8 cellular contexts compared by ENCODE assay signal in genomic region chr14:31456841-31457664, GRCh38. TPM values are rescaled to one million over a fixed set of nuclear protein-coding genes. Genes with fewer than 3 reads are reported as not detected.
DNase-seq lines count a peak whose midpoint lies in the region; ATAC-seq and TF ChIP-seq lines count a peak whose summit lies in the region.

Gene DTD2, minus strand, starts transcription at chr14:31457506. Its CDS starts 113 bp downstream, at chr14:31457393.

- H3K36me3 ChIP-seq in GM06990 (ENCODE audit: control insufficient read depth, insufficient read depth, low read length): no peaks in the 10 kb centered on the region

- H3K4me3 Mint-ChIP-seq in activated naive CD4-positive, alpha-beta T cell treated with anti-CD3 and anti-CD28 coated beads, Interleukin-2, amount 50 U/mL, for 24 hours: peak within 1 kb of the TSS; percentile 96

- H3K27ac ChIP-seq in temporal lobe (ENCODE audit: low read depth, low read length): peak within 1 kb of the TSS; percentile 93

- no peaks in the 10 kb centered on the region for H3K9me3 Mint-ChIP-seq in activated naive CD4-positive, alpha-beta T cell treated with anti-CD3 and anti-CD28 coated beads, Interleukin-2, amount 50 U/mL, for 24 hours

- peak; percentile 94 for DNase-seq in GM06990 (ENCODE audit: extremely low read depth, insufficient read length)
- peak; percentile 94 for DNase-seq in NB4 (ENCODE audit: low read depth)
- DNase-seq in germinal center (ENCODE audit: low spot score): peak; percentile 95
- peak; percentile 96 for DNase-seq in occipital lobe (lab: John Stamatoyannopoulos, UW)

- H3K36me3 Mint-ChIP-seq in activated naive CD4-positive, alpha-beta T cell treated with anti-CD3 and anti-CD28 coated beads, Interleukin-2, amount 50 U/mL, for 24 hours: peaks cover 3% of the 10 kb centered on the region

- peak; percentile 100 for ATAC-seq in HG02571 (IDR thresholded peaks at IDR 0.05; ENCODE audit: unreplicated experiment)
- peak; percentile 99 for ATAC-seq in SK-N-SH treated with all-trans-retinoic acid at 6 μM for 48 hours

- no peaks in the 10 kb centered on the region for H3K27me3 Mint-ChIP-seq in activated naive CD4-positive, alpha-beta T cell treated with anti-CD3 and anti-CD28 coated beads, Interleukin-2, amount 50 U/mL, for 24 hours

- H3K4me1 Mint-ChIP-seq in activated naive CD4-positive, alpha-beta T cell treated with anti-CD3 and anti-CD28 coated beads, Interleukin-2, amount 50 U/mL, for 24 hours: peaks cover 41% of the 10 kb centered on the region

- H3K27me3 ChIP-seq in GM06990 (replicated peaks; ENCODE audit: control insufficient read depth, insufficient read depth, low read length): no peaks in the 10 kb centered on the region

- H3K4me3 ChIP-seq in GM06990 (replicated peaks; ENCODE audit: low read depth, low read length) (peak within 1 kb of the TSS; percentile 85), NB4 (ENCODE audit: low read depth, low read length) (peak within 1 kb of the TSS; percentile 86)

- TF ChIP-seq POLR2A in NB4 (IDR thresholded peaks at IDR 0.05; ENCODE audit: extremely low read depth, insufficient read length): peak; percentile 78

- TF ChIP-seq CTCF in GM06990 (IDR thresholded peaks at IDR 0.05; ENCODE audit: insufficient read depth, low read length, poor library complexity, severe bottlenecking) (no peak), NB4 (IDR thresholded peaks at IDR 0.05; ENCODE audit: low read depth, low read length) (no peak)

- peak within 1 kb of the TSS; percentile 96 for H3K27ac Mint-ChIP-seq in activated naive CD4-positive, alpha-beta T cell treated with anti-CD3 and anti-CD28 coated beads, Interleukin-2, amount 50 U/mL, for 24 hours

TF ChIP-seq in SK-N-SH treated with all-trans-retinoic acid at 6 μM for 48 hours, 23 proteins besides CTCF, POLR2A, EP300 and RAD21:
- TF ChIP-seq CSDC2 (CRISPR knock-in tag; IDR thresholded peaks at IDR 0.05) (0 out of 2 replicates have a peak, but pooled peaks have one; percentile 24), ZFP3 (CRISPR knock-in tag; IDR thresholded peaks at IDR 0.05) (peak; percentile 31; the same call in 1 of the 2 replicates), PATZ1 (CRISPR knock-in tag; IDR thresholded peaks at IDR 0.05; ENCODE audit: borderline replicate concordance) (no peak), TOX (CRISPR knock-in tag; IDR thresholded peaks at IDR 0.05; ENCODE audit: borderline replicate concordance) (no peak), ZC3H10 (CRISPR knock-in tag; IDR thresholded peaks at IDR 0.05) (no peak)
- TF ChIP-seq, protein P1, sequence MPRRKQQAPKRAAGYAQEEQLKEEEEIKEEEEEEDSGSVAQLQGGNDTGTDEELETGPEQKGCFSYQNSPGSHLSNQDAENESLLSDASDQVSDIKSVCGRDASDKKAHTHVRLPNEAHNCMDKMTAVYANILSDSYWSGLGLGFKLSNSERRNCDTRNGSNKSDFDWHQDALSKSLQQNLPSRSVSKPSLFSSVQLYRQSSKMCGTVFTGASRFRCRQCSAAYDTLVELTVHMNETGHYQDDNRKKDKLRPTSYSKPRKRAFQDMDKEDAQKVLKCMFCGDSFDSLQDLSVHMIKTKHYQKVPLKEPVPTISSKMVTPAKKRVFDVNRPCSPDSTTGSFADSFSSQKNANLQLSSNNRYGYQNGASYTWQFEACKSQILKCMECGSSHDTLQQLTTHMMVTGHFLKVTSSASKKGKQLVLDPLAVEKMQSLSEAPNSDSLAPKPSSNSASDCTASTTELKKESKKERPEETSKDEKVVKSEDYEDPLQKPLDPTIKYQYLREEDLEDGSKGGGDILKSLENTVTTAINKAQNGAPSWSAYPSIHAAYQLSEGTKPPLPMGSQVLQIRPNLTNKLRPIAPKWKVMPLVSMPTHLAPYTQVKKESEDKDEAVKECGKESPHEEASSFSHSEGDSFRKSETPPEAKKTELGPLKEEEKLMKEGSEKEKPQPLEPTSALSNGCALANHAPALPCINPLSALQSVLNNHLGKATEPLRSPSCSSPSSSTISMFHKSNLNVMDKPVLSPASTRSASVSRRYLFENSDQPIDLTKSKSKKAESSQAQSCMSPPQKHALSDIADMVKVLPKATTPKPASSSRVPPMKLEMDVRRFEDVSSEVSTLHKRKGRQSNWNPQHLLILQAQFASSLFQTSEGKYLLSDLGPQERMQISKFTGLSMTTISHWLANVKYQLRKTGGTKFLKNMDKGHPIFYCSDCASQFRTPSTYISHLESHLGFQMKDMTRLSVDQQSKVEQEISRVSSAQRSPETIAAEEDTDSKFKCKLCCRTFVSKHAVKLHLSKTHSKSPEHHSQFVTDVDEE (CRISPR knock-in tag; IDR thresholded peaks at IDR 0.05): peak; percentile 43; the same call in 1 of the 2 replicates
- TF ChIP-seq, protein P2, sequence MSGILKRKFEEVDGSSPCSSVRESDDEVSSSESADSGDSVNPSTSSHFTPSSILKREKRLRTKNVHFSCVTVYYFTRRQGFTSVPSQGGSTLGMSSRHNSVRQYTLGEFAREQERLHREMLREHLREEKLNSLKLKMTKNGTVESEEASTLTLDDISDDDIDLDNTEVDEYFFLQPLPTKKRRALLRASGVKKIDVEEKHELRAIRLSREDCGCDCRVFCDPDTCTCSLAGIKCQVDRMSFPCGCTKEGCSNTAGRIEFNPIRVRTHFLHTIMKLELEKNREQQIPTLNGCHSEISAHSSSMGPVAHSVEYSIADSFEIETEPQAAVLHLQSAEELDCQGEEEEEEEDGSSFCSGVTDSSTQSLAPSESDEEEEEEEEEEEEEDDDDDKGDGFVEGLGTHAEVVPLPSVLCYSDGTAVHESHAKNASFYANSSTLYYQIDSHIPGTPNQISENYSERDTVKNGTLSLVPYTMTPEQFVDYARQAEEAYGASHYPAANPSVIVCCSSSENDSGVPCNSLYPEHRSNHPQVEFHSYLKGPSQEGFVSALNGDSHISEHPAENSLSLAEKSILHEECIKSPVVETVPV (CRISPR knock-in tag; IDR thresholded peaks at IDR 0.05): no peak

RNA-seq across cellular contexts. Expression of gene DTD2, which starts in this region (rescaled TPM):
- total RNA-seq in occipital lobe (77.5 TPM), temporal lobe (28.8 TPM)

Comparison
In these comparisons a context has a peak if more than half of its experiments do, and no peak if none do; other contexts are left out.
1. Peak in every context shown above with its lines: DNase-seq, ATAC-seq, H3K4me3 ChIP-seq and H3K27ac ChIP-seq.